Comparison of ENCODE assay signal across 9 cellular contexts in the genomic region with DNA sequence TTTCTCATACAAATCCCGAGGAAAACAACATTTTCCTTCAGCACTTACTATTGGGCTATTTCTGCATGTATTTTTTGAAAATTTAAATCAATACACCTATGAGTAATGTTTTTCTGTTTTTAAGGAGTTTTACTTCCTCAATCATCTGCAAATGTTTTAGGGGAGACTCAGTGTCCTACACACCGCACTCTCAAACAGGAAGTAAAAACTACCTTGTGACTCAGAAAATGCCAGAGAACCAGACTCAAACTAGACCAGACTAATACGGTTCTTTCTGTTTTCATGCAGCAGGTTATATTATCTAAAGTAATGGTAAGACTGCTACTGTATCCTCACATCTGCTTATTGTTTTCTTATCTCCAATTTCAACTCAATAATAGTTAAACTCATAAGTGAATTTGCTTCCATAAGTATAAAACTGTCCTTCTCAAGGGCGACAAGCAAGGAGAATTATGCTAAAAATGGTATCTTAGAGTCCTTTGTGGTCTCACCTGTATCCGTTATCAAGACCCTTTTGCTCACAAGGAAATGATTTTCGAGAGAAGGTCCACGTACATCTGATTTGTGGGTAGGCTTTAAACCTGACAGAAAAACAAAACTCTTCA. TPM values are rescaled to one million over a fixed set of nuclear protein-coding genes. Genes with fewer than 3 reads are reported as not detected.
DNase-seq lines count a peak whose midpoint lies in the region; ATAC-seq and TF ChIP-seq lines count a peak whose summit lies in the region.
"Had no signal": no experiment of that assay in that cellular context is flagged by ENCODE, and none has a peak within 500 bp of the region (broad histone marks: within the 10 kb centered on the region; RNA-seq: fewer than 3 reads in every experiment).

No MANE protein-coding gene starts in this region.

- H3K4me3 ChIP-seq in testis: no peak overlapping the region

- ATAC-seq in HG03432 (IDR thresholded peaks at IDR 0.05; ENCODE audit: unreplicated experiment): peak; percentile 91
- ATAC-seq in activated naive CD8-positive, alpha-beta T cell treated with anti-CD3 and anti-CD28 coated beads, Interleukin-2, amount 10 ng/mL, durations not matched to agents 7 days and 5 days (ENCODE audit: low read depth): peak; percentile 78

- DNase-seq in ELR (ENCODE audit: low read depth) (peak; percentile 72), GM20000 (ENCODE audit: low spot score) (peak; percentile 67), NCI-H187 treated with DMSO at 0.1 percent for 48 hours (lab: John Stamatoyannopoulos, UW) (no peak), testis (no peak), NCI-H2107 (lab: John Stamatoyannopoulos, UW) (no peak), NCI-H1048 (lab: John Stamatoyannopoulos, UW) (no peak)
- DNase-seq in activated naive CD8-positive, alpha-beta T cell treated with anti-CD3 and anti-CD28 coated beads, Interleukin-2, amount 10 ng/mL, durations not matched to agents 7 days and 5 days: no peak
- DNase-seq: hypothalamus had no signal

- WGBS in testis, 2 donors: 67 to 74% methylated on average over 7 of the region's 7 CpGs

- H3K36me3 ChIP-seq in testis (ENCODE audit: low read depth, missing control alignments): no peaks in the 10 kb centered on the region

- H3K27ac ChIP-seq in testis: no peak overlapping the region

- no peaks in the 10 kb centered on the region for H3K36me3 Mint-ChIP-seq in activated naive CD8-positive, alpha-beta T cell treated with anti-CD3 and anti-CD28 coated beads, Interleukin-2, amount 10 ng/mL, durations not matched to agents 7 days and 5 days

- H3K4me3 Mint-ChIP-seq in activated naive CD8-positive, alpha-beta T cell treated with anti-CD3 and anti-CD28 coated beads, Interleukin-2, amount 10 ng/mL, durations not matched to agents 7 days and 5 days: no peak overlapping the region

- H3K4me1 ChIP-seq in testis: no peaks in the 10 kb centered on the region

- H3K9me3 Mint-ChIP-seq in activated naive CD8-positive, alpha-beta T cell treated with anti-CD3 and anti-CD28 coated beads, Interleukin-2, amount 10 ng/mL, durations not matched to agents 7 days and 5 days: no peaks in the 10 kb centered on the region

- POLR2A ChIA-PET in activated naive CD8-positive, alpha-beta T cell treated with anti-CD3 and anti-CD28 coated beads, Interleukin-2, amount 10 ng/mL, durations not matched to agents 7 days and 5 days (lab: Charles Lee): no interaction called here

- peaks cover 7% of the 10 kb centered on the region for H3K27me3 Mint-ChIP-seq in activated naive CD8-positive, alpha-beta T cell treated with anti-CD3 and anti-CD28 coated beads, Interleukin-2, amount 10 ng/mL, durations not matched to agents 7 days and 5 days

- H3K4me1 Mint-ChIP-seq in activated naive CD8-positive, alpha-beta T cell treated with anti-CD3 and anti-CD28 coated beads, Interleukin-2, amount 10 ng/mL, durations not matched to agents 7 days and 5 days: peaks cover 8% of the 10 kb centered on the region

- H3K9me3 ChIP-seq in testis: no peaks in the 10 kb centered on the region

- H3K27me3 ChIP-seq in testis: no peaks in the 10 kb centered on the region

- H3K27ac Mint-ChIP-seq in activated naive CD8-positive, alpha-beta T cell treated with anti-CD3 and anti-CD28 coated beads, Interleukin-2, amount 10 ng/mL, durations not matched to agents 7 days and 5 days: peak overlapping the region; percentile 14

- intact Hi-C loops in testis (cut with DNase I; ENCODE audit: low total_unique reads): no loop called here

- no peak for TF ChIP-seq POLR2A in testis (IDR thresholded peaks at IDR 0.05)

- TF ChIP-seq CTCF in GM20000 (IDR thresholded peaks at IDR 0.05; ENCODE audit: extremely low read depth, missing control alignments) (no peak), testis (IDR thresholded peaks at IDR 0.05) (no peak)

RNA-seq across cellular contexts. Expression of a gene that starts 52.5 kb away (rescaled TPM):
- not detected for total RNA-seq in activated naive CD8-positive, alpha-beta T cell treated with anti-CD3 and anti-CD28 coated beads, Interleukin-2, amount 10 ng/mL, durations not matched to agents 7 days and 5 days
- total RNA-seq in testis: 1 to 10 TPM; 1.8 to 2.4 TPM
- 2.5 TPM for polyA plus RNA-seq in testis (ENCODE audit: insufficient read depth, low read depth, low replicate concordance)

RNA-seq across cellular contexts. Expression of a gene that starts 59.4 kb away (rescaled TPM):
- not detected for total RNA-seq in activated naive CD8-positive, alpha-beta T cell treated with anti-CD3 and anti-CD28 coated beads, Interleukin-2, amount 10 ng/mL, durations not matched to agents 7 days and 5 days
- total RNA-seq in testis: 1 to 10 TPM in 1 of 2 donors, under 1 TPM in 1; 0.87 to 1.6 TPM
- polyA plus RNA-seq in testis (ENCODE audit: insufficient read depth, low read depth, low replicate concordance): not detected

Comparison
In these comparisons a context has a peak if more than half of its experiments do, and no peak if none do; other contexts are left out.
1. DNase-seq: peak in ELR (single experiment) and GM20000 (single experiment); none in activated naive CD8-positive, alpha-beta T cell treated with anti-CD3 and anti-CD28 coated beads, Interleukin-2, amount 10 ng/mL, durations not matched to agents 7 days and 5 days (single experiment), NCI-H187 treated with DMSO at 0.1 percent for 48 hours (single experiment), testis (single experiment), NCI-H2107 (single experiment) and NCI-H1048 (single experiment).